ENCODE assay signal across 8 cellular contexts in genomic region chr15:40471778-40472130, GRCh38. TPM values are rescaled to one million over a fixed set of nuclear protein-coding genes. Genes with fewer than 3 reads are reported as not detected.
DNase-seq lines count a peak whose midpoint lies in the region; ATAC-seq and TF ChIP-seq lines count a peak whose summit lies in the region.

No MANE protein-coding gene starts in this region.

- intact Hi-C loops in heart right ventricle (cut with DNase I): no loop called here

- no peaks in the 10 kb centered on the region for H3K27me3 ChIP-seq in heart right ventricle

- H3K27ac ChIP-seq in heart right ventricle: peak overlapping the region in 9 of 10 donors; percentile 88 to 95 (median 93)

- peak overlapping the region; percentile 84 for H3K4me3 Mint-ChIP-seq in activated CD8-positive, alpha-beta memory T cell treated with anti-CD3 and anti-CD28 coated beads, Interleukin-2, amount 10 ng/mL, durations not matched to agents 7 days and 5 days
- peak overlapping the region; percentile 88 for H3K4me3 Mint-ChIP-seq in activated T-helper 17 cell treated with anti-CD3 and anti-CD28 coated beads, Interleukin-2, amount 50 U/mL, for 72 hours

- no peaks in the 10 kb centered on the region for H3K36me3 Mint-ChIP-seq in activated CD8-positive, alpha-beta memory T cell treated with anti-CD3 and anti-CD28 coated beads, Interleukin-2, amount 10 ng/mL, durations not matched to agents 7 days and 5 days
- H3K36me3 Mint-ChIP-seq in activated T-helper 17 cell treated with anti-CD3 and anti-CD28 coated beads, Interleukin-2, amount 50 U/mL, for 72 hours (ENCODE audit: low read depth): peaks cover 3% of the 10 kb centered on the region

- H3K4me1 Mint-ChIP-seq in activated CD8-positive, alpha-beta memory T cell treated with anti-CD3 and anti-CD28 coated beads, Interleukin-2, amount 10 ng/mL, durations not matched to agents 7 days and 5 days: peaks cover 17% of the 10 kb centered on the region
- peaks cover 13% of the 10 kb centered on the region for H3K4me1 Mint-ChIP-seq in activated T-helper 17 cell treated with anti-CD3 and anti-CD28 coated beads, Interleukin-2, amount 50 U/mL, for 72 hours

- TF ChIP-seq CTCF in heart right ventricle (IDR thresholded peaks at IDR 0.05): no peak
- TF ChIP-seq CTCF in retinal pigment epithelial cell (conservative IDR thresholded peaks at IDR 0.05; ENCODE audit: low read depth, low read length): no peak

- no peaks in the 10 kb centered on the region for H3K9me3 ChIP-seq in heart right ventricle

- no peaks in the 10 kb centered on the region for H3K27me3 Mint-ChIP-seq in activated CD8-positive, alpha-beta memory T cell treated with anti-CD3 and anti-CD28 coated beads, Interleukin-2, amount 10 ng/mL, durations not matched to agents 7 days and 5 days
- no peaks in the 10 kb centered on the region for H3K27me3 Mint-ChIP-seq in activated T-helper 17 cell treated with anti-CD3 and anti-CD28 coated beads, Interleukin-2, amount 50 U/mL, for 72 hours

- no peaks in the 10 kb centered on the region for H3K9me3 Mint-ChIP-seq in activated CD8-positive, alpha-beta memory T cell treated with anti-CD3 and anti-CD28 coated beads, Interleukin-2, amount 10 ng/mL, durations not matched to agents 7 days and 5 days (ENCODE audit: low read depth)
- no peaks in the 10 kb centered on the region for H3K9me3 Mint-ChIP-seq in activated T-helper 17 cell treated with anti-CD3 and anti-CD28 coated beads, Interleukin-2, amount 50 U/mL, for 72 hours

- peak; percentile 16 for ATAC-seq in activated CD8-positive, alpha-beta memory T cell treated with anti-CD3 and anti-CD28 coated beads, Interleukin-2, amount 10 ng/mL, durations not matched to agents 7 days and 5 days
- ATAC-seq in activated T-helper 17 cell treated with anti-CD3 and anti-CD28 coated beads, Interleukin-2, amount 50 U/mL, for 72 hours (replicated peaks): peak; percentile 48
- ATAC-seq in heart right ventricle (peak in 7 of 8 donors; percentile 5 to 37 (median 28)), HG03565 (IDR thresholded peaks at IDR 0.05; ENCODE audit: unreplicated experiment) (no peak)

- H3K4me3 ChIP-seq in heart right ventricle: peak overlapping the region; percentile 79 to 100 (median 94)
- H3K4me3 ChIP-seq in retinal pigment epithelial cell (ENCODE audit: low read length): peak overlapping the region; percentile 63

- CTCF ChIA-PET in activated CD8-positive, alpha-beta memory T cell treated with anti-CD3 and anti-CD28 coated beads, Interleukin-2, amount 10 ng/mL, durations not matched to agents 7 days and 5 days (lab: Charles Lee): no interaction called here

- WGBS in heart right ventricle, 2 donors: 11 to 12% methylated on average over 18 of the region's 18 CpGs

- peak overlapping the region; percentile 80 for H3K27ac Mint-ChIP-seq in activated CD8-positive, alpha-beta memory T cell treated with anti-CD3 and anti-CD28 coated beads, Interleukin-2, amount 10 ng/mL, durations not matched to agents 7 days and 5 days
- peak overlapping the region; percentile 84 for H3K27ac Mint-ChIP-seq in activated T-helper 17 cell treated with anti-CD3 and anti-CD28 coated beads, Interleukin-2, amount 50 U/mL, for 72 hours

- no peak for DNase-seq in activated CD8-positive, alpha-beta memory T cell treated with anti-CD3 and anti-CD28 coated beads, Interleukin-2, amount 10 ng/mL, durations not matched to agents 7 days and 5 days
- no peak for DNase-seq in activated CD8-positive, alpha-beta memory T cell treated with anti-CD3 and anti-CD28 coated beads for 24 hours
- DNase-seq in HT-29 (ENCODE audit: low spot score): peak; percentile 52
- DNase-seq in heart right ventricle: no peak
- no peak for DNase-seq in retinal pigment epithelial cell (ENCODE audit: low read depth)
- no peak for DNase-seq in DMS114 treated with DMSO at 0.1 percent for 48 hours (lab: John Stamatoyannopoulos, UW; ENCODE audit: unreplicated experiment)

- H3K4me1 ChIP-seq in heart right ventricle: peaks cover 6 to 26% (median 20%) of the 10 kb centered on the region in 9 donors

- H3K36me3 ChIP-seq in heart right ventricle: peaks cover 0 to 13% (median 0%) of the 10 kb centered on the region in 9 donors

RNA-seq across cellular contexts. Expression of gene CHST14, which starts 1.0 kb away (rescaled TPM):
- 10 to 100 TPM; 12.3 to 12.6 TPM for total RNA-seq in activated CD8-positive, alpha-beta memory T cell treated with anti-CD3 and anti-CD28 coated beads, Interleukin-2, amount 10 ng/mL, durations not matched to agents 7 days and 5 days
- total RNA-seq in HT-29 (2014; rRNA removed; shearing (Covaris generic)): 8.6 and 9.0 TPM in 2 replicates
- 10 to 100 TPM in 1 of 2 donors, 1 to 10 TPM in 1; 6.0 to 12.1 TPM for total RNA-seq in activated T-helper 17 cell treated with anti-CD3 and anti-CD28 coated beads, Interleukin-2, amount 50 U/mL, for 72 hours
- 10 to 100 TPM in 2 of 10 donors, 1 to 10 TPM in 8; 5.7 to 11.5 (median 9.0) TPM for total RNA-seq in heart right ventricle
- polyA plus RNA-seq in heart right ventricle: 1 to 10 TPM; 5.3 to 8.8 TPM

RNA-seq across cellular contexts. Expression of gene BAHD1, which starts 31.0 kb away (rescaled TPM):
- total RNA-seq in activated CD8-positive, alpha-beta memory T cell treated with anti-CD3 and anti-CD28 coated beads, Interleukin-2, amount 10 ng/mL, durations not matched to agents 7 days and 5 days: 10 to 100 TPM; 24.1 to 25.6 TPM
- 26.6 and 26.7 TPM in 2 replicates for total RNA-seq in HT-29 (2014; rRNA removed; shearing (Covaris generic))
- total RNA-seq in activated T-helper 17 cell treated with anti-CD3 and anti-CD28 coated beads, Interleukin-2, amount 50 U/mL, for 72 hours: 10 to 100 TPM; 16.6 to 20.3 TPM
- 10 to 100 TPM; 12.1 to 17.8 (median 16.0) TPM for total RNA-seq in heart right ventricle
- 1 to 10 TPM; 8.9 to 9.7 TPM for polyA plus RNA-seq in heart right ventricle
